ENCODE assay signal across 22 cellular contexts in genomic region chr2:170139276-170139967, GRCh38. TPM values are rescaled to one million over a fixed set of nuclear protein-coding genes. Genes with fewer than 3 reads are reported as not detected.
DNase-seq lines count a peak whose midpoint lies in the region; ATAC-seq, FAIRE-seq and TF ChIP-seq lines count a peak whose summit lies in the region.
"Had no signal": no experiment of that assay in that cellular context is flagged by ENCODE, and none has a peak within 500 bp of the region (broad histone marks: within the 10 kb centered on the region; RNA-seq: fewer than 3 reads in every experiment).

No MANE protein-coding gene starts in this region.

- H3K18ac ChIP-seq in H1 (ENCODE audit: extremely low read depth, low read length), result no peak overlapping the region

- H3K27me3 Mint-ChIP-seq in GM23338 (ENCODE audit: insufficient read depth, low read depth, poor library complexity) (peaks cover 8% of the 10 kb centered on the region), endothelial cell (ENCODE audit: unreplicated experiment) (peaks cover 3% of the 10 kb centered on the region)

- H3K9ac ChIP-seq in H1 (replicated peaks in 1 of 4; ENCODE audit: extremely low read depth in 1 of 4, low read depth in 3 of 4, low read length in 3 of 4), result no peak overlapping the region; a peak in 1 of 7 replicates
- H3K9ac ChIP-seq: GM23248 had no signal

- WGBS in H1 (ENCODE audit: extremely low coverage in 1 of 2, insufficient coverage in 1 of 2, insufficient read length in 1 of 2, insufficient replicate concordance in 2 of 2, low coverage in 1 of 2, low lambda C conversion rate in 2 of 2, missing lambda C conversion rate in 1 of 2), 2 experiments, result 87% methylated on average over 9 of the region's 9 CpGs; no CpG with 5 or more reads in 1 of the 2 experiments

- H2BK15ac ChIP-seq in H1 (ENCODE audit: low read length), result no peak overlapping the region

- H3K4me3 ChIP-seq in GM23338 (no peak overlapping the region), H1 (ENCODE audit: extremely low read depth in 1 of 4, insufficient read depth in 2 of 4, low read depth in 3 of 4, low read length in 4 of 4) (no peak overlapping the region), H7 (ENCODE audit: insufficient read depth, low read depth, low read length) (no peak overlapping the region)
- H3K4me3 ChIP-seq: GM23248, left lung, prostate gland had no signal

- no peak overlapping the region for H2BK12ac ChIP-seq in H1 (ENCODE audit: low read depth, low read length)

- POLR2A ChIA-PET in H1 (lab: Charles Lee; ENCODE audit: partially characterized antibody), result interaction anchor here (1.0 kb wide), 1 partner anchor 314 kb away, joined by 3 read pairs; the partner anchor contains the start of gene METTL5

- H4K91ac ChIP-seq in H1 (replicated peaks; ENCODE audit: insufficient read length, low read length), result no peak overlapping the region

- no peaks in the 10 kb centered on the region for H3K23me2 ChIP-seq in H1 (ENCODE audit: low read depth, low read length)

- H3K4me2 ChIP-seq in GM23338 (no peak overlapping the region), H1 (ENCODE audit: insufficient read depth in 1 of 2, low read depth in 2 of 2, low read length in 2 of 2) (no peak overlapping the region)

- no peak for FAIRE-seq in H1 (lab: Jason Lieb, UNC)

- H4K20me1 ChIP-seq in GM23338 (replicated peaks; ENCODE audit: insufficient read depth), result no peaks in the 10 kb centered on the region
- no peaks in the 10 kb centered on the region for H4K20me1 ChIP-seq in H1 (replicated peaks in 1 of 2; ENCODE audit: control insufficient read depth in 1 of 2, insufficient read depth in 2 of 2, low read length in 2 of 2)

- no peak for TF ChIP-seq EP300 in H1 (IDR thresholded peaks at IDR 0.05; ENCODE audit: borderline replicate concordance in 1 of 2, low read depth in 2 of 2, low read length in 2 of 2)

- H3K14ac ChIP-seq in H1 (ENCODE audit: insufficient read length), result no peak overlapping the region

- H3K9me3 ChIP-seq in H1 (ENCODE audit: insufficient read depth in 2 of 2, low read depth in 1 of 2, low read length in 1 of 2), result no peaks in the 10 kb centered on the region
- H3K9me3 ChIP-seq: prostate gland had no signal

- H3K79me1 ChIP-seq in H1 (ENCODE audit: low read depth, low read length), result no peaks in the 10 kb centered on the region

- H3K9me2 ChIP-seq in GM23338 (ENCODE audit: insufficient read depth), result no peaks in the 10 kb centered on the region

- no peaks in the 10 kb centered on the region for H3F3A ChIP-seq in GM23338 (replicated peaks; ENCODE audit: low read depth)

- no peaks in the 10 kb centered on the region for H3K79me2 ChIP-seq in GM23338 (replicated peaks; ENCODE audit: insufficient read depth)
- H3K79me2 ChIP-seq in H1 (ENCODE audit: control insufficient read depth in 1 of 2, insufficient read depth in 2 of 2, low read length in 2 of 2), result no peaks in the 10 kb centered on the region

- H3K23ac ChIP-seq in H1 (ENCODE audit: insufficient read length), result no peak overlapping the region

- H3K36me3 Mint-ChIP-seq in GM23338 (ENCODE audit: low read depth) (no peaks in the 10 kb centered on the region), endothelial cell (ENCODE audit: low read depth, unreplicated experiment) (no peaks in the 10 kb centered on the region)
- H3K36me3 Mint-ChIP-seq: activated naive CD4-positive, alpha-beta T cell treated with anti-CD3 and anti-CD28 coated beads, Interleukin-2, amount 50 U/mL, for 72 hours had no signal

- H2AFZ ChIP-seq in GM23338 (peak overlapping the region; percentile 80), H1 (ENCODE audit: low read length) (peak overlapping the region; percentile 24; the same call in 1 of the 2 replicates)
- H2AFZ ChIP-seq: GM23248 had no signal

- H3K4me1 Mint-ChIP-seq in GM23338 (peaks cover 9% of the 10 kb centered on the region), endothelial cell (ENCODE audit: unreplicated experiment) (peaks cover 2% of the 10 kb centered on the region)

- in situ Hi-C loops in KBM-7 (cut with MboI; ENCODE audit: low pct_unique_long_range_greater_than_20kb, low sequenced_read_pairs), result no loop called here

- no peaks in the 10 kb centered on the region; the same call in 1 of the 2 replicates for H3K36me3 ChIP-seq in GM23338 (ENCODE audit: insufficient read depth)
- no peaks in the 10 kb centered on the region for H3K36me3 ChIP-seq in H1 (ENCODE audit: control insufficient read depth in 2 of 4, insufficient read depth in 4 of 4, low read length in 3 of 4)
- H3K36me3 ChIP-seq in H7 (replicated peaks; ENCODE audit: control insufficient read depth, insufficient read depth, low read length), result no peaks in the 10 kb centered on the region
- H3K36me3 ChIP-seq: left lung, prostate gland had no signal

- no peak for TF ChIP-seq RAD21 in H1 (IDR thresholded peaks at IDR 0.05 in 1 of 2, conservative IDR thresholded peaks at IDR 0.05 in 1 of 2; ENCODE audit: low read depth in 2 of 2, low read length in 2 of 2)

- H2BK5ac ChIP-seq in H1 (ENCODE audit: low read depth, low read length), result no peak overlapping the region

- H3K27me3 ChIP-seq in GM23338 (ENCODE audit: insufficient read depth), result no peaks in the 10 kb centered on the region
- H3K27me3 ChIP-seq in H1 (replicated peaks in 1 of 4; ENCODE audit: control insufficient read depth in 3 of 4, extremely low read depth in 1 of 4, insufficient read depth in 3 of 4, low read length in 3 of 4), result no peaks in the 10 kb centered on the region; a peak in 1 of 7 replicates
- H3K27me3 ChIP-seq in H7 (ENCODE audit: control insufficient read depth, insufficient read depth, low read length), result no peaks in the 10 kb centered on the region
- H3K27me3 ChIP-seq: left lung had no signal

- no peak overlapping the region for H2BK20ac ChIP-seq in H1 (ENCODE audit: low read length)

- DNase-seq in GM23338 (ENCODE audit: low spot score), result no peak
- DNase-seq in KBM-7, result peak; percentile 49
- no peak for DNase-seq in H1 (ENCODE audit: low read depth in 1 of 2, low spot score in 2 of 2)
- no peak for DNase-seq in SHP77 (lab: John Stamatoyannopoulos, UW)
- DNase-seq in RPMI8226, result no peak
- no peak for DNase-seq in H7
- DNase-seq in endothelial cell (ENCODE audit: low spot score), result no peak
- DNase-seq: activated CD4-positive, alpha-beta T cell treated with anti-CD3 and anti-CD28 coated beads for 48 hours; DMS79; endodermal cell; GM23248; left lung; MM.1S; stimulated activated CD4-positive, alpha-beta T cell treated with anti-CD3 and anti-CD28 coated beads, Interleukin-12 subunit alpha, Interleukin-12 subunit beta, amount 100 ng/mL, for 4 hours had no signal

- H3K9me3 Mint-ChIP-seq in GM23338 (peaks cover 7% of the 10 kb centered on the region; the same call in 2 of the 3 replicates), endothelial cell (ENCODE audit: unreplicated experiment) (no peaks in the 10 kb centered on the region)
- H3K9me3 Mint-ChIP-seq: activated naive CD4-positive, alpha-beta T cell treated with anti-CD3 and anti-CD28 coated beads, Interleukin-2, amount 50 U/mL, for 72 hours; T-helper 2 cell treated with Interferon-gamma antibody and Interleukin-4, amounts not matched to agents 5 μg/mL and 100 μg/mL, for 36 hours had no signal

- no peak overlapping the region for H3K56ac ChIP-seq in H1 (replicated peaks; ENCODE audit: insufficient read length, low read depth, low read length)

- no peak overlapping the region for H4K5ac ChIP-seq in H1 (ENCODE audit: insufficient read length, low read depth, low read length)

- TF ChIP-seq POLR2A in H1 (IDR thresholded peaks at IDR 0.05; ENCODE audit: control extremely low read depth in 1 of 2, low read depth in 2 of 2, low read length in 2 of 2), result no peak

- TF ChIP-seq CTCF in GM23338 (conservative IDR thresholded peaks at IDR 0.05; ENCODE audit: low read depth in 2 of 2), result no peak
- no peak for TF ChIP-seq CTCF in H1 (IDR thresholded peaks at IDR 0.05; ENCODE audit: control extremely low read depth in 1 of 3, insufficient read depth in 1 of 3, low read depth in 1 of 3, low read length in 3 of 3)
- TF ChIP-seq CTCF in endothelial cell (IDR thresholded peaks at IDR 0.05; ENCODE audit: unreplicated experiment), result no peak

- H3K4me3 Mint-ChIP-seq in GM23338 (no peak overlapping the region), endothelial cell (ENCODE audit: unreplicated experiment) (no peak overlapping the region)
- H3K4me3 Mint-ChIP-seq: endodermal cell; T-helper 2 cell treated with Interferon-gamma antibody and Interleukin-4, amounts not matched to agents 5 μg/mL and 100 μg/mL, for 36 hours had no signal

- no peak overlapping the region for H2BK120ac ChIP-seq in H1 (replicated peaks; ENCODE audit: low read depth, low read length)

- no peak overlapping the region for H4K8ac ChIP-seq in H1 (ENCODE audit: extremely low read depth, insufficient read depth, low read length)

- peak; percentile 62 for ATAC-seq in GM18498 (IDR thresholded peaks at IDR 0.05; ENCODE audit: unreplicated experiment)
- ATAC-seq in GM23338, result no peak
- ATAC-seq: activated naive CD4-positive, alpha-beta T cell treated with anti-CD3 and anti-CD28 coated beads, Interleukin-2, amount 50 U/mL, for 72 hours; left lung; Right ventricle myocardium inferior had no signal

- no peaks in the 10 kb centered on the region for H3K4me1 ChIP-seq in GM23338 (ENCODE audit: insufficient read depth)
- H3K4me1 ChIP-seq in H1 (replicated peaks in 1 of 4; ENCODE audit: control insufficient read depth in 3 of 4, insufficient read depth in 4 of 4, low read length in 3 of 4), result peaks cover 0 to 3% (median 0%) of the 10 kb centered on the region in 4 experiments; a peak in 3 of 7 replicates
- H3K4me1 ChIP-seq: left lung, prostate gland had no signal

- H3K27ac Mint-ChIP-seq in GM23338 (no peak overlapping the region), endothelial cell (ENCODE audit: unreplicated experiment) (no peak overlapping the region)
- H3K27ac Mint-ChIP-seq: activated naive CD4-positive, alpha-beta T cell treated with anti-CD3 and anti-CD28 coated beads, Interleukin-2, amount 50 U/mL, for 72 hours; endodermal cell; T-helper 2 cell treated with Interferon-gamma antibody and Interleukin-4, amounts not matched to agents 5 μg/mL and 100 μg/mL, for 36 hours had no signal

- H3K27ac ChIP-seq in GM23338 (ENCODE audit: low read depth), result no peak overlapping the region
- no peak overlapping the region for H3K27ac ChIP-seq in H1 (ENCODE audit: low read depth, low read length)
- H3K27ac ChIP-seq: C4-2B, GM23248, left lung, prostate gland had no signal

- CTCF ChIA-PET in H1 (lab: Charles Lee; ENCODE audit: partially characterized antibody), result no interaction called here

- no peak overlapping the region for H2AK5ac ChIP-seq in H1 (ENCODE audit: low read depth, low read length)

- no peak overlapping the region for H3K4ac ChIP-seq in H1 (replicated peaks; ENCODE audit: insufficient read length, low read depth, low read length)

RNA-seq across cellular contexts. Expression of gene MYO3B, which starts 38.5 kb away (rescaled TPM):
- 0.19 and 0.42 TPM in 2 replicates for total RNA-seq in GM23338 (2014; rRNA removed; shearing (Covaris generic))
- polyA plus RNA-seq in GM23338 (2016; fragmentation: Nextera tagmentation; extraction: Ambion mirVana) (0.10 TPM in 1 of 2 replicates, not detected in the other), H1 (2011; rRNA removed) (0.11 and 0.17 TPM in 2 replicates)
- 0.19 and 0.27 TPM in 2 replicates for total RNA-seq in H1 (2021; fragmentation: NEBNext Ultra II Directional; extraction: Animal tissue kit (Norgen Biotek cat#: 25700))
- 0.16 TPM for polyA plus RNA-seq in H1 (2011; cell fraction: cytosol; rRNA removed)
- 0.19 TPM for polyA plus RNA-seq in H1 (2011; cell fraction: nucleus; rRNA removed)
- 0.13 to 0.29 TPM (median 0.17 TPM) in 4 replicates for polyA plus RNA-seq in H1 (2012, experiment 1 of 2)
- not detected for polyA plus RNA-seq in H1 (2012, experiment 2 of 2)
- 0.12 TPM for polyA plus RNA-seq in H1 (2013, experiment 1 of 2)
- 0.15 TPM for polyA plus RNA-seq in H1 (2013, experiment 2 of 2)
- polyA minus RNA-seq in H1 (2011; rRNA and poly(A)+ RNA removed), result 0.98 and 1.4 TPM in 2 replicates
- 0.22 TPM for polyA minus RNA-seq in H1 (2011; cell fraction: cytosol; rRNA and poly(A)+ RNA removed)
- polyA minus RNA-seq in H1 (2011; cell fraction: nucleus; rRNA and poly(A)+ RNA removed), result 1.2 TPM
- total RNA-seq in H7 (2014; rRNA removed; shearing (Covaris generic)), result 0.35 and 0.41 TPM in 2 replicates
- 1.3 TPM for total RNA-seq in endothelial cell (ENCODE audit: unreplicated experiment)
- total RNA-seq: HT-29, myocyte, Right ventricle myocardium inferior had no signal
- polyA plus RNA-seq: GM23248 had no signal
